ENCODE assay signal across 19 cellular contexts in genomic region chr2:182014284-182014683, GRCh38. TPM values are rescaled to one million over a fixed set of nuclear protein-coding genes. Genes with fewer than 3 reads are reported as not detected.
"Had no signal": no experiment of that assay in that cellular context is flagged by ENCODE, and none has a peak within 500 bp of the region (broad histone marks: within the 10 kb centered on the region; RNA-seq: fewer than 3 reads in every experiment).

No MANE protein-coding gene starts in this region.

- H3K4me1 ChIP-seq: prostate gland, right atrium auricular region, suprapubic skin, vagina had no signal

- H3K27me3 ChIP-seq: brain microvascular endothelial cell, gastroesophageal sphincter, heart right ventricle, right atrium auricular region, suprapubic skin, vagina had no signal

- H3K27ac ChIP-seq: brain microvascular endothelial cell, gastroesophageal sphincter, heart right ventricle, prostate gland, right atrium auricular region, suprapubic skin, vagina had no signal

- DNase-seq: activated CD4-positive, alpha-beta memory T cell treated with anti-CD3 and anti-CD28 coated beads, Interleukin-2, amount 10 ng/mL, durations not matched to agents 7 days and 5 days; activated CD4-positive, alpha-beta T cell treated with anti-CD3 and anti-CD28 coated beads for 36 hours; activated naive CD4-positive, alpha-beta T cell treated with Interleukin-2 at 50 U/mL for 16 hours; activated T-cell treated with anti-CD3 and anti-CD28 coated beads, Interleukin-2, amount 50 U/mL, for 1 hour; anterior cingulate cortex; brain microvascular endothelial cell; cerebellar nuclear complex; cortex of kidney; heart right ventricle; naive thymus-derived CD8-positive, alpha-beta T cell; stimulated activated CD4-positive, alpha-beta T cell treated with anti-CD3 and anti-CD28 coated beads, Interleukin-2, amount 100 ng/mL, for 24 hours; stimulated activated naive CD8-positive, alpha-beta T cell treated with anti-CD3 and anti-CD28 coated beads, Interleukin-15, amount 100 ng/mL, for 72 hours; trophoblast cell had no signal

- ATAC-seq: activated CD4-positive, alpha-beta T cell treated with anti-CD3 and anti-CD28 coated beads for 36 hours; esophagus mucosa; gastroesophageal sphincter; naive thymus-derived CD8-positive, alpha-beta T cell; stimulated activated naive CD8-positive, alpha-beta T cell treated with anti-CD3 and anti-CD28 coated beads, Interleukin-15, amount 100 ng/mL, for 72 hours had no signal

- H3K4me3 ChIP-seq: gastroesophageal sphincter, heart right ventricle, prostate gland, right atrium auricular region, suprapubic skin, vagina had no signal

- H3K36me3 ChIP-seq: brain microvascular endothelial cell, gastroesophageal sphincter, heart right ventricle, prostate gland, right atrium auricular region, suprapubic skin, vagina had no signal

- H3K9me3 ChIP-seq: prostate gland, vagina had no signal

RNA-seq across cellular contexts. Expression of gene PPP1R1C, which starts 28.6 kb away (rescaled TPM):
- polyA plus RNA-seq: naive thymus-derived CD8-positive, alpha-beta T cell had no signal
